ENCODE assay signal across 1 cellular context in genomic region chr1:1264868-1265272, GRCh38.
TF ChIP-seq lines count a peak whose summit lies in the region.

No MANE protein-coding gene starts in this region.

TF ChIP-seq in K562, 482 proteins besides CTCF, POLR2A, EP300 and RAD21:
- TF ChIP-seq CXXC5 (CRISPR knock-in tag; IDR thresholded peaks at IDR 0.05) = no peak
- TF ChIP-seq MAFG (tag; conservative IDR thresholded peaks at IDR 0.05) = no peak
- no peak for TF ChIP-seq KDM5B (IDR thresholded peaks at IDR 0.05; ENCODE audit: insufficient replicate concordance, low read depth, low read length)
- TF ChIP-seq RUNX1 (IDR thresholded peaks at IDR 0.05; ENCODE audit: low read depth) = no peak
- TF ChIP-seq XRCC4 (IDR thresholded peaks at IDR 0.05; ENCODE audit: extremely low read depth, insufficient read depth, insufficient read length) = no peak
- no peak for TF ChIP-seq SNIP1 (IDR thresholded peaks at IDR 0.05; ENCODE audit: low read depth)
- TF ChIP-seq ZBTB40 (IDR thresholded peaks at IDR 0.05) = no peak
- no peak for TF ChIP-seq ZBTB40 (CRISPR knock-in tag; IDR thresholded peaks at IDR 0.05)
- TF ChIP-seq L3MBTL2 (IDR thresholded peaks at IDR 0.05) = no peak
- no peak for TF ChIP-seq MYBL2 (IDR thresholded peaks at IDR 0.05; ENCODE audit: low read depth)
- TF ChIP-seq MYBL2 (CRISPR knock-in tag; IDR thresholded peaks at IDR 0.05; ENCODE audit: borderline replicate concordance) = no peak
- TF ChIP-seq ZNF655 (CRISPR knock-in tag; IDR thresholded peaks at IDR 0.05) = no peak
- TF ChIP-seq ZNF778 (CRISPR knock-in tag; IDR thresholded peaks at IDR 0.05) = no peak
TF ChIP-seq in K562: peak in this region for 0.
